ENCODE assay signal across 8 cellular contexts in the genomic region with DNA sequence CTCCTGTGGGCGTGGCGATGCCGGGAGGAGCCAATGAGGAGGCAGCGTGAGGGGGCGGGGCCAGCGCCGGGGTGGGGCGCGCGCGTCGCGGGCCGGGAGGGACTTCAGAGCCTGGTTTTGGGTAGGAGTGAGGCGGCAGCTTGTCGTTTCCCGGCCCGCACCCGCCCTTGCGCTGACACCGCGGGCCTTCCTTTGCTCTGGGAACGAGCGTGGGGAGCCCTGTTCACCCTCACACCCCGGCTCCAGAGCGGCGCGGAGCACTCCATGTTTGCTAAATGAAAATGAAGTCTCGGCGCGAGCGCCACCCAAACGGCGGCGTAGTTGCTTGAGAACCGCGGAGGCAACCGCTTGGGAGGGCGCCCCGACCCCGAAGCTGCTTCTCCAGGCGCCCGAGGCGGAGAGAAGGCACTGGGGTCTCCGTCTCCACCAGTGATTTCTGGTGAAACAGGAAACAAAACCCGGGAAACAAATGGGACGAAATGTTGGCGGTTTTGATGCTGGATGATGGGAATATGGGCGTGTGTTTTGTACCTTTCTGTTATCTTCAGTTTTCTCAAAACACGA. TPM values are rescaled to one million over a fixed set of nuclear protein-coding genes. Genes with fewer than 3 reads are reported as not detected.
A peak's percentile ranks its signal among the peaks of the same experiment; 100 is the strongest.
DNase-seq lines count a peak whose midpoint lies in the region; ATAC-seq and TF ChIP-seq lines count a peak whose summit lies in the region.

No MANE protein-coding gene starts in this region.

- WGBS in testis, 2 donors = 0% methylated on average over 15 to 50 of the region's 50 CpGs

- intact Hi-C loops in activated CD4-positive, alpha-beta T cell treated with anti-CD3 and anti-CD28 coated beads for 36 hours (cut with DNase I, micrococcal nuclease) = loop anchor here (1.0 to 5.0 kb wide), 13 partner anchors 24 to 1374 kb away; a partner anchor contains a TSS
- intact Hi-C loops in activated T-helper 1 cell treated with anti-CD3 and anti-CD28 coated beads, Interleukin-12 subunit alpha, Interleukin-12 subunit beta, Interleukin-2, Interleukin-4 antibody, amounts not matched to agents 30 ng/mL and 10 ng/mL and 1 ng/mL, durations not matched to agents 14 hours and 24 hours and 36 hours (cut with micrococcal nuclease) = loop anchor here (1.0 to 5.0 kb wide), 10 partner anchors 25 to 801 kb away; a partner anchor contains a TSS
- intact Hi-C loops in testis (cut with DNase I; ENCODE audit: low total_unique reads) = no loop called here

- peaks cover 2% of the 10 kb centered on the region for H3K27me3 Mint-ChIP-seq in activated CD4-positive, alpha-beta T cell treated with anti-CD3 and anti-CD28 coated beads for 36 hours
- peaks cover 18% of the 10 kb centered on the region for H3K27me3 Mint-ChIP-seq in activated T-helper 1 cell treated with anti-CD3 and anti-CD28 coated beads, Interleukin-12 subunit alpha, Interleukin-12 subunit beta, Interleukin-2, Interleukin-4 antibody, amounts not matched to agents 30 ng/mL and 10 ng/mL and 1 ng/mL, durations not matched to agents 14 hours and 24 hours and 36 hours (ENCODE audit: insufficient read depth)

- no peak for DNase-seq in activated CD4-positive, alpha-beta T cell treated with anti-CD3 and anti-CD28 coated beads for 36 hours
- DNase-seq in activated CD4-positive, alpha-beta T cell treated with anti-CD3 and anti-CD28 coated beads for 48 hours = no peak
- no peak for DNase-seq in activated T-helper 1 cell treated with anti-CD3 and anti-CD28 coated beads, Interleukin-12 subunit alpha, Interleukin-12 subunit beta, Interleukin-2, Interleukin-4 antibody, amounts not matched to agents 30 ng/mL and 10 ng/mL and 1 ng/mL, durations not matched to agents 14 hours and 24 hours and 36 hours (ENCODE audit: low spot score)
- DNase-seq in testis = no peak
- DNase-seq in EL = no peak
- no peak for DNase-seq in NCI-H1417 (lab: John Stamatoyannopoulos, UW)

- POLR2A ChIA-PET in activated CD4-positive, alpha-beta T cell treated with anti-CD3 and anti-CD28 coated beads for 36 hours (lab: Charles Lee) = interaction anchor here (0.7 to 1.7 kb wide), 7 partner anchors 9 to 395 kb away, joined by 3 to 12 read pairs (median 7); a partner anchor contains a TSS

- no peak for TF ChIP-seq POLR2A in testis (IDR thresholded peaks at IDR 0.05)

- H3K4me3 ChIP-seq in iPS-20b (ENCODE audit: low read length) = peak overlapping the region; percentile 77
- peak overlapping the region; percentile 91 to 95 for H3K4me3 ChIP-seq in testis

- H3K4me1 Mint-ChIP-seq in activated CD4-positive, alpha-beta T cell treated with anti-CD3 and anti-CD28 coated beads for 36 hours = peaks cover 42% of the 10 kb centered on the region
- H3K4me1 Mint-ChIP-seq in activated T-helper 1 cell treated with anti-CD3 and anti-CD28 coated beads, Interleukin-12 subunit alpha, Interleukin-12 subunit beta, Interleukin-2, Interleukin-4 antibody, amounts not matched to agents 30 ng/mL and 10 ng/mL and 1 ng/mL, durations not matched to agents 14 hours and 24 hours and 36 hours (ENCODE audit: low read depth) = peaks cover 49% of the 10 kb centered on the region

- peaks cover 4% of the 10 kb centered on the region; the same call in 1 of the 2 replicates for H3K4me1 ChIP-seq in iPS-20b (ENCODE audit: insufficient read depth, low read length)
- H3K4me1 ChIP-seq in testis = peaks cover 21% of the 10 kb centered on the region

- no peak for TF ChIP-seq CTCF in testis (IDR thresholded peaks at IDR 0.05)

- CTCF ChIA-PET in activated CD4-positive, alpha-beta T cell treated with anti-CD3 and anti-CD28 coated beads for 36 hours (lab: Charles Lee) = interaction anchor here (0.6 to 10.3 kb wide), 11 partner anchors 12 to 427 kb away, joined by 3 to 126 read pairs (median 6); a partner anchor contains a TSS

- peak overlapping the region; percentile 94 for H3K4me3 Mint-ChIP-seq in activated CD4-positive, alpha-beta T cell treated with anti-CD3 and anti-CD28 coated beads for 36 hours
- peak overlapping the region; percentile 94 for H3K4me3 Mint-ChIP-seq in activated T-helper 1 cell treated with anti-CD3 and anti-CD28 coated beads, Interleukin-12 subunit alpha, Interleukin-12 subunit beta, Interleukin-2, Interleukin-4 antibody, amounts not matched to agents 30 ng/mL and 10 ng/mL and 1 ng/mL, durations not matched to agents 14 hours and 24 hours and 36 hours

- no peak for ATAC-seq in activated CD4-positive, alpha-beta T cell treated with anti-CD3 and anti-CD28 coated beads for 36 hours
- peak; percentile 21 for ATAC-seq in HG03066 (IDR thresholded peaks at IDR 0.05; ENCODE audit: low read depth, unreplicated experiment)

- H3K27me3 ChIP-seq in iPS-20b (ENCODE audit: insufficient read depth, low read length) = peaks cover 38% of the 10 kb centered on the region
- H3K27me3 ChIP-seq in testis = no peaks in the 10 kb centered on the region

- H3K9ac ChIP-seq in iPS-20b (ENCODE audit: low read depth, low read length) = peak overlapping the region; percentile 65; the same call in 1 of the 2 replicates

- H3K9me3 ChIP-seq in iPS-20b (ENCODE audit: insufficient read depth, low read depth, low read length) (no peaks in the 10 kb centered on the region), testis (no peaks in the 10 kb centered on the region)

- peak overlapping the region; percentile 94 for H3K27ac Mint-ChIP-seq in activated CD4-positive, alpha-beta T cell treated with anti-CD3 and anti-CD28 coated beads for 36 hours
- peak overlapping the region; percentile 94 for H3K27ac Mint-ChIP-seq in activated T-helper 1 cell treated with anti-CD3 and anti-CD28 coated beads, Interleukin-12 subunit alpha, Interleukin-12 subunit beta, Interleukin-2, Interleukin-4 antibody, amounts not matched to agents 30 ng/mL and 10 ng/mL and 1 ng/mL, durations not matched to agents 14 hours and 24 hours and 36 hours

- H3K36me3 ChIP-seq in iPS-20b (ENCODE audit: insufficient read depth, low read depth, low read length) = peaks cover 23% of the 10 kb centered on the region
- H3K36me3 ChIP-seq in testis (ENCODE audit: low read depth, missing control alignments) = no peaks in the 10 kb centered on the region

- peaks cover 32% of the 10 kb centered on the region for H3K36me3 Mint-ChIP-seq in activated CD4-positive, alpha-beta T cell treated with anti-CD3 and anti-CD28 coated beads for 36 hours (ENCODE audit: low read depth)
- H3K36me3 Mint-ChIP-seq in activated T-helper 1 cell treated with anti-CD3 and anti-CD28 coated beads, Interleukin-12 subunit alpha, Interleukin-12 subunit beta, Interleukin-2, Interleukin-4 antibody, amounts not matched to agents 30 ng/mL and 10 ng/mL and 1 ng/mL, durations not matched to agents 14 hours and 24 hours and 36 hours (ENCODE audit: low read depth) = peaks cover 27% of the 10 kb centered on the region

- no peaks in the 10 kb centered on the region for H3K9me3 Mint-ChIP-seq in activated CD4-positive, alpha-beta T cell treated with anti-CD3 and anti-CD28 coated beads for 36 hours (ENCODE audit: low read depth)
- no peaks in the 10 kb centered on the region for H3K9me3 Mint-ChIP-seq in activated T-helper 1 cell treated with anti-CD3 and anti-CD28 coated beads, Interleukin-12 subunit alpha, Interleukin-12 subunit beta, Interleukin-2, Interleukin-4 antibody, amounts not matched to agents 30 ng/mL and 10 ng/mL and 1 ng/mL, durations not matched to agents 14 hours and 24 hours and 36 hours

- no peak overlapping the region for H3K27ac ChIP-seq in iPS-20b (ENCODE audit: low read length)
- H3K27ac ChIP-seq in testis = peak overlapping the region; percentile 69 to 86

RNA-seq across cellular contexts. Expression of a gene that starts 0.5 kb away (rescaled TPM):
- total RNA-seq in activated CD4-positive, alpha-beta T cell treated with anti-CD3 and anti-CD28 coated beads for 36 hours = 10 to 100 TPM; 81.0 to 93.0 TPM
- 106 and 115 TPM in 2 replicates for total RNA-seq in activated T-helper 1 cell treated with anti-CD3 and anti-CD28 coated beads, Interleukin-12 subunit alpha, Interleukin-12 subunit beta, Interleukin-2, Interleukin-4 antibody, amounts not matched to agents 30 ng/mL and 10 ng/mL and 1 ng/mL, durations not matched to agents 14 hours and 24 hours and 36 hours
- total RNA-seq in testis = 10 to 100 TPM; 40.8 to 58.5 TPM
- polyA plus RNA-seq in testis (ENCODE audit: insufficient read depth, low read depth, low replicate concordance) = 88.6 TPM

RNA-seq across cellular contexts. Expression of a gene that starts 25.2 kb away (rescaled TPM):
- 10 to 100 TPM in 1 of 2 experiments, 1 to 10 TPM in 1; 9.0 to 10.6 TPM for total RNA-seq in activated CD4-positive, alpha-beta T cell treated with anti-CD3 and anti-CD28 coated beads for 36 hours
- 15.2 and 16.8 TPM in 2 replicates for total RNA-seq in activated T-helper 1 cell treated with anti-CD3 and anti-CD28 coated beads, Interleukin-12 subunit alpha, Interleukin-12 subunit beta, Interleukin-2, Interleukin-4 antibody, amounts not matched to agents 30 ng/mL and 10 ng/mL and 1 ng/mL, durations not matched to agents 14 hours and 24 hours and 36 hours
- 10 to 100 TPM; 42.2 to 47.6 TPM for total RNA-seq in testis
- 34.5 TPM for polyA plus RNA-seq in testis (ENCODE audit: insufficient read depth, low read depth, low replicate concordance)
